18 cellular contexts compared by ENCODE assay signal in genomic region chr22:46096051-46096450, GRCh38. TPM values are rescaled to one million over a fixed set of nuclear protein-coding genes. Genes with fewer than 3 reads are reported as not detected.
DNase-seq lines count a peak whose midpoint lies in the region; ATAC-seq and TF ChIP-seq lines count a peak whose summit lies in the region.
"Had no signal": no experiment of that assay in that cellular context is flagged by ENCODE, and none has a peak within 500 bp of the region (broad histone marks: within the 10 kb centered on the region; RNA-seq: fewer than 3 reads in every experiment).

No MANE protein-coding gene starts in this region.

- POLR2A ChIA-PET in RWPE1 (lab: Yijun Ruan, JAX; ENCODE audit: low non-redundant PET), result no interaction called here
- POLR2A ChIA-PET in activated CD8-positive, alpha-beta T cell treated with anti-CD3 and anti-CD28 coated beads, Interleukin-2, amount 10 ng/mL, durations not matched to agents 7 days and 5 days (lab: Charles Lee), result no interaction called here

- CTCF ChIA-PET in RWPE1 (lab: Yijun Ruan, JAX), result interaction anchor here (0.8 kb wide), 1 partner anchor 733 kb away, joined by 3 read pairs; no protein-coding TSS in a partner anchor
- CTCF ChIA-PET in activated CD8-positive, alpha-beta T cell treated with anti-CD3 and anti-CD28 coated beads, Interleukin-2, amount 10 ng/mL, durations not matched to agents 7 days and 5 days (lab: Charles Lee), result no interaction called here

- H3K4me3 ChIP-seq in esophagus muscularis mucosa (no peak overlapping the region), sigmoid colon (no peak overlapping the region), upper lobe of right lung (no peak overlapping the region)
- H3K4me3 ChIP-seq: PC-9 had no signal

- H3K9me3 Mint-ChIP-seq in activated CD8-positive, alpha-beta T cell treated with anti-CD3 and anti-CD28 coated beads, Interleukin-2, amount 10 ng/mL, durations not matched to agents 7 days and 5 days (ENCODE audit: insufficient read depth), result no peaks in the 10 kb centered on the region
- H3K9me3 Mint-ChIP-seq: activated CD4-positive, alpha-beta memory T cell treated with anti-CD3 and anti-CD28 coated beads for 36 hours; activated naive CD8-positive, alpha-beta T cell treated with anti-CD3 and anti-CD28 coated beads, Interleukin-2, amount 50 U/mL, for 24 hours; CD4-positive, alpha-beta memory T cell; effector memory CD8-positive, alpha-beta T cell; neural crest cell had no signal

- no peaks in the 10 kb centered on the region for H3K9me3 ChIP-seq in esophagus muscularis mucosa
- H3K9me3 ChIP-seq in sigmoid colon, result no peaks in the 10 kb centered on the region
- H3K9me3 ChIP-seq in upper lobe of right lung, result no peaks in the 10 kb centered on the region

- H3K27ac ChIP-seq in RWPE1 (peak overlapping the region; percentile 99), esophagus muscularis mucosa (replicated peaks in 1 of 4) (peak overlapping the region; percentile 40 to 98 (median 58)), sigmoid colon (peak overlapping the region; percentile 57 to 98 (median 77)), upper lobe of right lung (peak overlapping the region; percentile 42)
- H3K27ac ChIP-seq: brain microvascular endothelial cell, PC-9 had no signal

- no peak for TF ChIP-seq CTCF in RWPE1 (conservative IDR thresholded peaks at IDR 0.05; ENCODE audit: low read depth)
- no peak for TF ChIP-seq CTCF in esophagus muscularis mucosa (IDR thresholded peaks at IDR 0.05)
- no peak for TF ChIP-seq CTCF in sigmoid colon (IDR thresholded peaks at IDR 0.05)
- no peak for TF ChIP-seq CTCF in upper lobe of right lung (IDR thresholded peaks at IDR 0.05)

- peaks cover 13 to 75% (median 66%) of the 10 kb centered on the region in 4 donors for H3K36me3 ChIP-seq in esophagus muscularis mucosa
- peaks cover 0 to 48% (median 41%) of the 10 kb centered on the region in 4 donors for H3K36me3 ChIP-seq in sigmoid colon
- H3K36me3 ChIP-seq in upper lobe of right lung, result peaks cover 57% of the 10 kb centered on the region

- WGBS in esophagus muscularis mucosa, result 80% methylated on average over 8 of the region's 9 CpGs
- 85 to 91% methylated on average over 9 of the region's 9 CpGs for WGBS in sigmoid colon, 2 donors

- intact Hi-C loops in esophagus muscularis mucosa (cut with DNase I), result no loop called here
- intact Hi-C loops in sigmoid colon (cut with DNase I), result no loop called here
- intact Hi-C loops in upper lobe of right lung (cut with DNase I), result no loop called here

- no peak overlapping the region for H3K27ac Mint-ChIP-seq in activated CD8-positive, alpha-beta T cell treated with anti-CD3 and anti-CD28 coated beads, Interleukin-2, amount 10 ng/mL, durations not matched to agents 7 days and 5 days
- H3K27ac Mint-ChIP-seq: activated CD4-positive, alpha-beta memory T cell treated with anti-CD3 and anti-CD28 coated beads for 36 hours; activated naive CD8-positive, alpha-beta T cell treated with anti-CD3 and anti-CD28 coated beads, Interleukin-2, amount 50 U/mL, for 24 hours; CD4-positive, alpha-beta memory T cell had no signal

- ATAC-seq in upper lobe of right lung, result no peak
- no peak for ATAC-seq in activated CD8-positive, alpha-beta T cell treated with anti-CD3 and anti-CD28 coated beads, Interleukin-2, amount 10 ng/mL, durations not matched to agents 7 days and 5 days
- ATAC-seq: activated naive CD8-positive, alpha-beta T cell treated with anti-CD3 and anti-CD28 coated beads, Interleukin-2, amount 50 U/mL, for 24 hours; effector memory CD8-positive, alpha-beta T cell had no signal

- DNase-seq in RWPE1 (ENCODE audit: low spot score) (no peak), esophagus muscularis mucosa (ENCODE audit: extremely low spot score) (no peak), sigmoid colon (no peak), upper lobe of right lung (no peak), NCI-H748 (lab: John Stamatoyannopoulos, UW; ENCODE audit: unreplicated experiment) (no peak), NCI-H2029 treated with DMSO at 0.1 percent for 48 hours (lab: John Stamatoyannopoulos, UW) (no peak)
- no peak for DNase-seq in activated CD8-positive, alpha-beta T cell treated with anti-CD3 and anti-CD28 coated beads, Interleukin-2, amount 10 ng/mL, durations not matched to agents 7 days and 5 days
- DNase-seq: activated CD4-positive, alpha-beta memory T cell treated with anti-CD3 and anti-CD28 coated beads for 36 hours; activated gamma-delta T cell; activated naive CD8-positive, alpha-beta T cell treated with anti-CD3 and anti-CD28 coated beads, Interleukin-2, amount 50 U/mL, for 24 hours; brain microvascular endothelial cell; CD4-positive, alpha-beta memory T cell; effector memory CD8-positive, alpha-beta T cell; kidney; NCI-H1417 treated with DMSO at 0.1 percent for 48 hours; PC-9; SHP77 treated with DMSO at 0.1 percent for 48 hours had no signal

- no peak for TF ChIP-seq EP300 in esophagus muscularis mucosa (IDR thresholded peaks at IDR 0.05)
- no peak for TF ChIP-seq EP300 in sigmoid colon (IDR thresholded peaks at IDR 0.05)

- no peak for TF ChIP-seq POLR2A in esophagus muscularis mucosa (IDR thresholded peaks at IDR 0.05; ENCODE audit: low read depth)
- TF ChIP-seq POLR2A in sigmoid colon (IDR thresholded peaks at IDR 0.05), result no peak

- H3K4me1 Mint-ChIP-seq in activated CD8-positive, alpha-beta T cell treated with anti-CD3 and anti-CD28 coated beads, Interleukin-2, amount 10 ng/mL, durations not matched to agents 7 days and 5 days (ENCODE audit: low read depth), result peaks cover 6% of the 10 kb centered on the region
- H3K4me1 Mint-ChIP-seq: activated naive CD8-positive, alpha-beta T cell treated with anti-CD3 and anti-CD28 coated beads, Interleukin-2, amount 50 U/mL, for 24 hours; CD4-positive, alpha-beta memory T cell; neural crest cell had no signal

- no peaks in the 10 kb centered on the region for H3K27me3 Mint-ChIP-seq in activated CD8-positive, alpha-beta T cell treated with anti-CD3 and anti-CD28 coated beads, Interleukin-2, amount 10 ng/mL, durations not matched to agents 7 days and 5 days (ENCODE audit: low read depth)
- H3K27me3 Mint-ChIP-seq: activated CD4-positive, alpha-beta memory T cell treated with anti-CD3 and anti-CD28 coated beads for 36 hours; activated naive CD8-positive, alpha-beta T cell treated with anti-CD3 and anti-CD28 coated beads, Interleukin-2, amount 50 U/mL, for 24 hours; CD4-positive, alpha-beta memory T cell; effector memory CD8-positive, alpha-beta T cell had no signal

- H3K4me3 Mint-ChIP-seq in activated CD8-positive, alpha-beta T cell treated with anti-CD3 and anti-CD28 coated beads, Interleukin-2, amount 10 ng/mL, durations not matched to agents 7 days and 5 days, result no peak overlapping the region
- H3K4me3 Mint-ChIP-seq: activated CD4-positive, alpha-beta memory T cell treated with anti-CD3 and anti-CD28 coated beads for 36 hours; activated naive CD8-positive, alpha-beta T cell treated with anti-CD3 and anti-CD28 coated beads, Interleukin-2, amount 50 U/mL, for 24 hours; CD4-positive, alpha-beta memory T cell; effector memory CD8-positive, alpha-beta T cell; neural crest cell had no signal

- peaks cover 89 to 100% (median 99%) of the 10 kb centered on the region in 4 donors for H3K4me1 ChIP-seq in esophagus muscularis mucosa
- H3K4me1 ChIP-seq in sigmoid colon, result peaks cover 0 to 86% (median 79%) of the 10 kb centered on the region in 4 donors
- peaks cover 39% of the 10 kb centered on the region for H3K4me1 ChIP-seq in upper lobe of right lung

- no peaks in the 10 kb centered on the region for H3K36me3 Mint-ChIP-seq in activated CD8-positive, alpha-beta T cell treated with anti-CD3 and anti-CD28 coated beads, Interleukin-2, amount 10 ng/mL, durations not matched to agents 7 days and 5 days (ENCODE audit: low read depth)
- H3K36me3 Mint-ChIP-seq: activated CD4-positive, alpha-beta memory T cell treated with anti-CD3 and anti-CD28 coated beads for 36 hours; CD4-positive, alpha-beta memory T cell had no signal

- H3K27me3 ChIP-seq in esophagus muscularis mucosa, result no peaks in the 10 kb centered on the region
- no peaks in the 10 kb centered on the region for H3K27me3 ChIP-seq in sigmoid colon
- no peaks in the 10 kb centered on the region for H3K27me3 ChIP-seq in upper lobe of right lung
- H3K27me3 ChIP-seq: brain microvascular endothelial cell had no signal

RNA-seq across cellular contexts. Expression of gene PPARA, which starts 54.3 kb away (rescaled TPM):
- total RNA-seq in esophagus muscularis mucosa (10 to 100 TPM; 17.0 to 50.9 (median 26.8) TPM), sigmoid colon (10 to 100 TPM; 16.6 to 21.4 (median 20.6) TPM), upper lobe of right lung (18.4 TPM)
- 10 to 100 TPM in 2 of 3 donors, 1 to 10 TPM in 1; 7.8 to 22.7 (median 12.0) TPM for polyA plus RNA-seq in sigmoid colon
- total RNA-seq in activated CD8-positive, alpha-beta T cell treated with anti-CD3 and anti-CD28 coated beads, Interleukin-2, amount 10 ng/mL, durations not matched to agents 7 days and 5 days, result 10 to 100 TPM; 17.9 to 18.1 TPM

Comparison
In these comparisons a context has a peak if more than half of its experiments do, and no peak if none do; other contexts are left out.
1. H3K27ac ChIP-seq: peak in every context shown above with its lines; median percentile 99 in RWPE1; 77 in sigmoid colon; 58 in esophagus muscularis mucosa; 42 in upper lobe of right lung.